Comparison of ENCODE assay signal across 13 cellular contexts in genomic region chr10:109913351-109913902, GRCh38. TPM values are rescaled to one million over a fixed set of nuclear protein-coding genes. Genes with fewer than 3 reads are reported as not detected.
DNase-seq lines count a peak whose midpoint lies in the region; ATAC-seq, FAIRE-seq and TF ChIP-seq lines count a peak whose summit lies in the region.
"Had no signal": no experiment of that assay in that cellular context is flagged by ENCODE, and none has a peak within 500 bp of the region (broad histone marks: within the 10 kb centered on the region; RNA-seq: fewer than 3 reads in every experiment).

No MANE protein-coding gene starts in this region.

- no peaks in the 10 kb centered on the region for H3K9me2 ChIP-seq in PC-3 (replicated peaks; ENCODE audit: low read length)

- peaks cover 6% of the 10 kb centered on the region; the same call in 1 of the 2 replicates for H4K20me1 ChIP-seq in PC-3 (ENCODE audit: low read length)

- CTCF ChIA-PET in PC-3 (lab: Charles Lee): no interaction called here

- H3K4me2 ChIP-seq in PC-3 (ENCODE audit: low read length): peak overlapping the region; percentile 33; the same call in 1 of the 2 replicates

- ATAC-seq in PC-3: no peak

- H2AFZ ChIP-seq in PC-3 (ENCODE audit: low read length): no peak overlapping the region

- DNase-seq in PC-3: no peak
- DNase-seq in epithelial cell of prostate (ENCODE audit: low read depth, low spot score): no peak
- peak; percentile 48 for DNase-seq in small intestine
- no peak for DNase-seq in caudate nucleus (lab: John Stamatoyannopoulos, UW)
- DNase-seq in kidney glomerular epithelial cell (lab: John Stamatoyannopoulos, UW): no peak
- DNase-seq in ureter (ENCODE audit: low spot score): no peak
- DNase-seq: head of caudate nucleus, left cardiac atrium, NCI-H1105 treated with DMSO at 0.1 percent for 48 hours had no signal

- peaks cover 43% of the 10 kb centered on the region for H3K4me1 ChIP-seq in PC-3 (ENCODE audit: insufficient read depth, low read length)
- peaks cover 7 to 26% of the 10 kb centered on the region in 2 donors for H3K4me1 ChIP-seq in small intestine (ENCODE audit: control insufficient read depth in 2 of 2, insufficient read depth in 1 of 2, low read depth in 1 of 2, low read length in 1 of 2)

- POLR2A ChIA-PET in PC-3 (lab: Charles Lee; ENCODE audit: unreplicated experiment): no interaction called here

- FAIRE-seq in small intestine (lab: Jason Lieb, UNC): no peak
- FAIRE-seq: endometrium, HTR-8/SVneo had no signal

- peaks cover 64% of the 10 kb centered on the region for H3K79me2 ChIP-seq in PC-3 (ENCODE audit: low read length)

- H3K9me3 ChIP-seq in KOPT-K1 (ENCODE audit: insufficient read depth, low read length, poor library complexity, severe bottlenecking): no peaks in the 10 kb centered on the region
- H3K9me3 ChIP-seq in PC-3 (ENCODE audit: low read length): no peaks in the 10 kb centered on the region
- no peaks in the 10 kb centered on the region for H3K9me3 ChIP-seq in small intestine (ENCODE audit: control insufficient read depth, low read depth)

- intact Hi-C loops in PC-3 (cut with micrococcal nuclease): loop anchor here (10.0 kb wide), 1 partner anchor 51 kb away; no protein-coding TSS in a partner anchor

- H3K9ac ChIP-seq in PC-3 (ENCODE audit: low read length): no peak overlapping the region

- no TSS peak for BruUV-seq in PC-3 (replicated peaks; lab: Mats Ljungman, UMichigan)

- TF ChIP-seq CTCF in PC-3 (conservative IDR thresholded peaks at IDR 0.05; ENCODE audit: low read depth, low read length): no peak

- H3F3A ChIP-seq in PC-3 (ENCODE audit: low read length, unreplicated experiment): no peaks in the 10 kb centered on the region

- 70 to 76% (median 76%) methylated on average over 4 of the region's 4 CpGs for WGBS in small intestine, 3 donors

- H3K27me3 ChIP-seq in PC-3 (ENCODE audit: low read length) (no peaks in the 10 kb centered on the region), small intestine (ENCODE audit: control insufficient read depth in 2 of 2, insufficient read depth in 2 of 2, low read length in 2 of 2) (no peaks in the 10 kb centered on the region)

- H3K36me3 ChIP-seq in KOPT-K1 (ENCODE audit: insufficient read depth, low read length): peaks cover 46% of the 10 kb centered on the region
- H3K36me3 ChIP-seq in PC-3 (ENCODE audit: low read depth, low read length): peaks cover 14% of the 10 kb centered on the region
- H3K36me3 ChIP-seq in small intestine (ENCODE audit: control insufficient read depth in 2 of 2, insufficient read depth in 2 of 2, low read length in 2 of 2): no peaks in the 10 kb centered on the region

- peak overlapping the region; percentile 21 for H3K27ac ChIP-seq in KOPT-K1 (ENCODE audit: low read depth, low read length, poor library complexity, severe bottlenecking)
- H3K27ac ChIP-seq in PC-3 (ENCODE audit: low read length): peak overlapping the region; percentile 53
- H3K27ac ChIP-seq in epithelial cell of prostate: peak overlapping the region; percentile 69
- H3K27ac ChIP-seq in small intestine (ENCODE audit: low read depth in 1 of 2, low read length in 1 of 2): peak overlapping the region; percentile 19 to 58
- no peak overlapping the region for H3K27ac ChIP-seq in caudate nucleus (ENCODE audit: low read depth, low read length)
- H3K27ac ChIP-seq: SK-N-MC had no signal

- H3K4me3 ChIP-seq in PC-3 (ENCODE audit: low read length): no peak overlapping the region
- H3K4me3 ChIP-seq in small intestine (ENCODE audit: low read depth in 1 of 2, low read length in 2 of 2): peak overlapping the region in 1 of 2 donors; percentile 29
- H3K4me3 ChIP-seq: SK-N-MC had no signal

RNA-seq across cellular contexts. Expression of gene XPNPEP1, which starts 9.9 kb away (rescaled TPM):
- total RNA-seq in PC-3 (2014; rRNA removed) (77.3 TPM in 2 replicates), ureter (106 TPM)
- 100 to 1,000 TPM in 2 of 3 donors, 10 to 100 TPM in 1; 76.6 to 138 (median 118) TPM for polyA plus RNA-seq in small intestine
